In the genomic region with DNA sequence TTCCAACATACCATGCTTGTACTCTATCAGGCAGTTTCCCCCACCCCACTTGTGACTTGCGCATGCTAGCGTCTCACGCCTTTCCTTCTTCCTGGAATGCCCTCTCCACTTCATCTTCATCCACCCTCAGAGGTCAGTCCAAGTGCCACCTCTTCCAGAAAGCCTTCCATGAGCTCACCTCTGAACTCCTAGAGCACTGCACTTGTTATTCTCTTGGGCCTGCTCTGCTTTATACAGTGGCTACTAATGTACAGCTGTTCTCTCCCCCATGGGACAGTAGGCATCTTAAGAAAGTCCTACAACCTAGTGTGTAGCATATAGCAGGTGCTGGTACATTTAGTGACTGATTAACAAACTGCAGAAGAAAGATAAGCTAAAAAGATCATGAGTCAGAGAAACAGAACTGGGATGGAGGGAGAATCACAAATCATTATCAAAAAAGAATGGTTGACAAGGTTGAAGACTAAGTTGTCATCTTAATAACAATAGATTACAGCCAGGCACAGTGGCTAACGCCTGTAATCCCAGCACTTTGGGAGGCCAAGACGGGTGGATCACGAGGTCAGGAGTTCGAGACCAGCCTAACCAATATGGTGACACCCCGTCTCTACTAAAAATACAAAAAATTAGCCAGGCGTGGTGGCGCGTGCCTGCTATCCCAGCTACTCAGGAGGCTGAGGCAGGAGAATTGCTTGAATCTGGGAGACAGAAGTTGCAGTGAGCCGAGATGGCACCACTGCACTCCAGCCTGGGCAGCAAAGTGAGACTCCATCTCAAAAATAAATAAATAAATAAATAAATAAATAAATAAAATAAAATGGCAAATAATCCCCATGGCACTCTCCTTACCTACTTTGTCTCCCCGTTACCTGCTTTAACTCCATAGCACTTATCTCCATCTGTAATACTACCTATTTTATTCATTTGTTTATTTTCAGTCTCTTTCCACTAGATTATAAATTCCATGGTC, we compare ENCODE assay signal across 20 cellular contexts. TPM values are rescaled to one million over a fixed set of nuclear protein-coding genes. Genes with fewer than 3 reads are reported as not detected.
DNase-seq lines count a peak whose midpoint lies in the region; ATAC-seq and TF ChIP-seq lines count a peak whose summit lies in the region.
"Had no signal": no experiment of that assay in that cellular context is flagged by ENCODE, and none has a peak within 500 bp of the region (broad histone marks: within the 10 kb centered on the region; RNA-seq: fewer than 3 reads in every experiment).

No MANE protein-coding gene starts in this region.

- H4K8ac ChIP-seq in mesenchymal stem cell (ENCODE audit: low read length): peak overlapping the region; percentile 55

- no peak overlapping the region for H2BK5ac ChIP-seq in mesenchymal stem cell (ENCODE audit: low read depth, low read length, poor library complexity, severe bottlenecking)

- H2AK5ac ChIP-seq in mesenchymal stem cell (ENCODE audit: low read length, severe bottlenecking): no peak overlapping the region

- H3K4ac ChIP-seq in mesenchymal stem cell (ENCODE audit: low read depth in 1 of 2, low read length in 2 of 2): no peak overlapping the region

- H3K27ac ChIP-seq in HEK293 (ENCODE audit: extremely low read depth, low read depth, low read length) (no peak overlapping the region), mesenchymal stem cell (ENCODE audit: low read length, poor library complexity, severe bottlenecking) (no peak overlapping the region)
- H3K27ac ChIP-seq: sigmoid colon had no signal

- H3K23ac ChIP-seq in mesenchymal stem cell (ENCODE audit: low read length in 2 of 2): no peak overlapping the region

- H3K79me1 ChIP-seq in mesenchymal stem cell (replicated peaks; ENCODE audit: low read length, poor library complexity, severe bottlenecking): no peaks in the 10 kb centered on the region

- peaks cover 2 to 13% of the 10 kb centered on the region in 2 experiments for H3K27me3 ChIP-seq in mesenchymal stem cell (ENCODE audit: control insufficient read depth in 1 of 2, insufficient read depth in 1 of 2, low read length in 2 of 2)
- H3K27me3 ChIP-seq: sigmoid colon had no signal

- ATAC-seq in GM19324 (IDR thresholded peaks at IDR 0.05; ENCODE audit: low FRiP score, unreplicated experiment): peak; percentile 45
- ATAC-seq in HG03354 (IDR thresholded peaks at IDR 0.05; ENCODE audit: poor library complexity, severe bottlenecking, unreplicated experiment): peak; percentile 85
- ATAC-seq in GM18519 (IDR thresholded peaks at IDR 0.05; ENCODE audit: low FRiP score, unreplicated experiment): no peak
- ATAC-seq: activated CD8-positive, alpha-beta memory T cell treated with anti-CD3 and anti-CD28 coated beads, Interleukin-2, amount 10 ng/mL, durations not matched to agents 7 days and 5 days had no signal

- H3K9me3 ChIP-seq in HEK293 (ENCODE audit: control insufficient read depth, insufficient read depth, low read depth, low read length): no peaks in the 10 kb centered on the region
- no peaks in the 10 kb centered on the region for H3K9me3 ChIP-seq in mesenchymal stem cell (ENCODE audit: control insufficient read depth, low read length)
- H3K9me3 ChIP-seq: sigmoid colon had no signal

- no peak overlapping the region for H4K91ac ChIP-seq in mesenchymal stem cell (ENCODE audit: low read length)

- no peaks in the 10 kb centered on the region for H3K4me1 ChIP-seq in HEK293 (ENCODE audit: control insufficient read depth, insufficient read depth, low read length)
- H3K4me1 ChIP-seq in mesenchymal stem cell (ENCODE audit: control insufficient read depth, insufficient read depth, low read depth, low read length): peaks cover 2% of the 10 kb centered on the region
- H3K4me1 ChIP-seq: sigmoid colon had no signal

- H2BK12ac ChIP-seq in mesenchymal stem cell (ENCODE audit: low read length in 2 of 2): no peak overlapping the region

- no peak overlapping the region for H3K4me3 ChIP-seq in HEK293 (ENCODE audit: low read depth, low read length)
- H3K4me3 ChIP-seq in mesenchymal stem cell (ENCODE audit: insufficient read depth in 1 of 2, low read depth in 1 of 2, low read length in 2 of 2): no peak overlapping the region
- H3K4me3 ChIP-seq: sigmoid colon had no signal

- CTCF ChIA-PET in HEK293 (lab: Yijun Ruan, JAX): interaction anchor here (1.0 to 1.3 kb wide), 2 partner anchors 14 to 121 kb away, joined by 3 to 4 read pairs; no protein-coding TSS in a partner anchor

- no peak for TF ChIP-seq CTCF in HEK293 (tag by site-specific recombination; IDR thresholded peaks at IDR 0.05)

- H2BK120ac ChIP-seq in mesenchymal stem cell (ENCODE audit: low read depth, low read length): no peak overlapping the region

- DNase-seq in mesenchymal stem cell: no peak
- no peak for DNase-seq in SIG-M5 (lab: John Stamatoyannopoulos, UW)
- DNase-seq in activated CD8-positive, alpha-beta memory T cell treated with anti-CD3 and anti-CD28 coated beads, Interleukin-2, amount 50 U/mL, for 48 hours: no peak
- no peak for DNase-seq in H4 (ENCODE audit: low spot score)
- DNase-seq: activated CD8-positive, alpha-beta memory T cell treated with anti-CD3 and anti-CD28 coated beads, Interleukin-2, amount 10 ng/mL, durations not matched to agents 7 days and 5 days; cortex of kidney; glutamatergic neuron; NCI-H2081; NCI-H69; sigmoid colon; stimulated activated CD4-positive, alpha-beta T cell treated with anti-CD3 and anti-CD28 coated beads, Interleukin-4, amount 100 ng/mL, for 1 hour had no signal

- H2AFZ ChIP-seq in mesenchymal stem cell (ENCODE audit: low read depth, low read length): no peak overlapping the region

- H2BK15ac ChIP-seq in mesenchymal stem cell (ENCODE audit: low read depth, poor library complexity, severe bottlenecking): no peak overlapping the region

- H3K9ac ChIP-seq in mesenchymal stem cell (ENCODE audit: low read length): no peak overlapping the region

- no peak overlapping the region for H3K4me2 ChIP-seq in mesenchymal stem cell (ENCODE audit: low read length, poor library complexity, severe bottlenecking)

- H3K14ac ChIP-seq in mesenchymal stem cell (ENCODE audit: low read length in 2 of 2): no peak overlapping the region

- H3K36me3 ChIP-seq in HEK293 (ENCODE audit: control insufficient read depth in 2 of 2, insufficient read depth in 1 of 2, low read length in 2 of 2) (no peaks in the 10 kb centered on the region), mesenchymal stem cell (ENCODE audit: control insufficient read depth in 1 of 2, insufficient read depth in 2 of 2, low read depth in 1 of 2, low read length in 2 of 2) (no peaks in the 10 kb centered on the region)
- H3K36me3 ChIP-seq: sigmoid colon had no signal

- H3K18ac ChIP-seq in mesenchymal stem cell (ENCODE audit: low read depth in 1 of 2, low read length in 2 of 2): no peak overlapping the region

- 94% methylated on average over 12 of the region's 13 CpGs for WGBS in mesenchymal stem cell

- POLR2A ChIA-PET in HEK293 (lab: Yijun Ruan, JAX): no interaction called here

TF ChIP-seq in HEK293, 187 proteins besides CTCF, POLR2A, EP300 and RAD21:
- TF ChIP-seq ZXDB (tag by site-specific recombination; IDR thresholded peaks at IDR 0.05) (0 out of 2 replicates have a peak, but pooled peaks have one; percentile 19), ZNF521 (tag by site-specific recombination; IDR thresholded peaks at IDR 0.05) (no peak), ZNF426 (tag by site-specific recombination; IDR thresholded peaks at IDR 0.05) (peak; percentile 24), ZNF530 (tag by site-specific recombination; IDR thresholded peaks at IDR 0.05; ENCODE audit: low read depth) (no peak), ZNF394 (tag by site-specific recombination; IDR thresholded peaks at IDR 0.05; ENCODE audit: borderline replicate concordance) (peak; percentile 33; the same call in 1 of the 2 replicates), ZNF202 (tag by site-specific recombination; IDR thresholded peaks at IDR 0.05; ENCODE audit: borderline replicate concordance) (no peak), REPIN1 (tag by site-specific recombination; IDR thresholded peaks at IDR 0.05; ENCODE audit: low read depth) (no peak)

RNA-seq across cellular contexts. Expression of gene TSPAN1, which starts 16.3 kb away (rescaled TPM):
- polyA plus RNA-seq in mesenchymal stem cell (2013, experiment 1 of 2): 0.12 TPM
- 0.23 TPM for polyA plus RNA-seq in mesenchymal stem cell (2013, experiment 2 of 2)
- 0.64 and 0.66 TPM in 2 replicates for total RNA-seq in H4 (2014; rRNA removed; shearing (Covaris generic))
- total RNA-seq: activated CD8-positive, alpha-beta memory T cell treated with anti-CD3 and anti-CD28 coated beads, Interleukin-2, amount 10 ng/mL, durations not matched to agents 7 days and 5 days had no signal

RNA-seq across cellular contexts. Expression of gene P3R3URF, which starts 17.7 kb away (rescaled TPM):
- not detected for polyA plus RNA-seq in mesenchymal stem cell (2013, experiment 1 of 2)
- not detected for polyA plus RNA-seq in mesenchymal stem cell (2013, experiment 2 of 2)
- total RNA-seq in H4 (2014; rRNA removed; shearing (Covaris generic)): not detected in 2 replicates
- total RNA-seq: activated CD8-positive, alpha-beta memory T cell treated with anti-CD3 and anti-CD28 coated beads, Interleukin-2, amount 10 ng/mL, durations not matched to agents 7 days and 5 days; astrocyte; epithelial cell of proximal tubule; mucosa of gallbladder; osteoblast; sigmoid colon had no signal
- polyA plus RNA-seq: keratinocyte, sigmoid colon had no signal

RNA-seq across cellular contexts. Expression of gene PIK3R3, which starts 26.2 kb away (rescaled TPM):
- polyA plus RNA-seq in mesenchymal stem cell (2013, experiment 1 of 2): 13.9 TPM
- polyA plus RNA-seq in mesenchymal stem cell (2013, experiment 2 of 2): 13.7 TPM
- 14.9 and 16.4 TPM in 2 replicates for total RNA-seq in H4 (2014; rRNA removed; shearing (Covaris generic))

RNA-seq across cellular contexts. Expression of gene POMGNT1, which starts 39.6 kb away (rescaled TPM):
- polyA plus RNA-seq in mesenchymal stem cell (2013, experiment 1 of 2): 55.9 TPM
- 60.5 TPM for polyA plus RNA-seq in mesenchymal stem cell (2013, experiment 2 of 2)
- total RNA-seq in H4 (2014; rRNA removed; shearing (Covaris generic)): 66.3 and 68.9 TPM in 2 replicates

RNA-seq across cellular contexts. Expression of gene LURAP1, which starts 44.5 kb away (rescaled TPM):
- 1.2 TPM for polyA plus RNA-seq in mesenchymal stem cell (2013, experiment 1 of 2)
- 1.1 TPM for polyA plus RNA-seq in mesenchymal stem cell (2013, experiment 2 of 2)
- 0.15 and 0.41 TPM in 2 replicates for total RNA-seq in H4 (2014; rRNA removed; shearing (Covaris generic))
- total RNA-seq: activated CD8-positive, alpha-beta memory T cell treated with anti-CD3 and anti-CD28 coated beads, Interleukin-2, amount 10 ng/mL, durations not matched to agents 7 days and 5 days had no signal
